Comparison of ENCODE assay signal across 21 cellular contexts in the genomic region with DNA sequence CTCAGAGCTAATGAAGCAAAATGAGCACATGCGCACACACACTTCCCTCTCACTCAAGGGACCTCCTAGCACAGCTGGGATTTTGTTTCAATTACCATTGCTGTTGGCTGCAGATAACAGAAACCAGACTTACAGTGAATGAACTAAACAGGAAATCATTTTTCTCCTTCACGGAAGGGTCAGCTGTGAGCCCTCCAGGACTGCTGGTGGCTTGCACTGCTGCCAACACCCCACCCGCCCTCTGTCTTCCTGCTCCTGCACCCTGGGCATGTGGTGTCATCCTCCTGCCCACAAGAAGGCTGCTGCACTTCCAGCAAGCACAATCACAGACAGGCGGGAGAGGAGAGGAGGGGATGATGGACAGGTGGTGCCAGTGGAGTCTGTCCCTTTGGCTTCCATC.
DNase-seq lines count a peak whose midpoint lies in the region; FAIRE-seq and TF ChIP-seq lines count a peak whose summit lies in the region.
"Had no signal": no experiment of that assay in that cellular context is flagged by ENCODE, and none has a peak within 500 bp of the region (broad histone marks: within the 10 kb centered on the region; RNA-seq: fewer than 3 reads in every experiment).

No MANE protein-coding gene starts in this region.

- H3K79me2 ChIP-seq in endothelial cell of umbilical vein (ENCODE audit: control insufficient read depth, insufficient read depth, low read length), result no peaks in the 10 kb centered on the region

- peak overlapping the region; percentile 34 to 71 (median 60) for H3K27ac Mint-ChIP-seq in nephron
- H3K27ac Mint-ChIP-seq: activated CD4-positive, alpha-beta memory T cell treated with anti-CD3 and anti-CD28 coated beads, Interleukin-2, amount 10 ng/mL, durations not matched to agents 7 days and 5 days; brain had no signal

- no peak overlapping the region for H3K4me3 ChIP-seq in endothelial cell of umbilical vein (replicated peaks in 1 of 3; ENCODE audit: insufficient read depth in 1 of 3, low read depth in 1 of 3, low read length in 3 of 3)
- no peak overlapping the region for H3K4me3 ChIP-seq in Peyer's patch
- H3K4me3 ChIP-seq: GM23248, left ventricle myocardium inferior, SJSA1, transverse colon had no signal

- H3K27ac ChIP-seq in endothelial cell of umbilical vein (ENCODE audit: insufficient read depth, low read depth, low read length), result no peak overlapping the region
- no peak overlapping the region for H3K27ac ChIP-seq in Peyer's patch
- H3K27ac ChIP-seq: 22Rv1, GM23248, left ventricle myocardium inferior, SJSA1, transverse colon had no signal

- no peaks in the 10 kb centered on the region for H4K20me1 ChIP-seq in endothelial cell of umbilical vein (replicated peaks; ENCODE audit: control insufficient read depth, extremely low read depth, insufficient read depth, low read length)

- no peaks in the 10 kb centered on the region for H3K9me3 ChIP-seq in endothelial cell of umbilical vein (replicated peaks; ENCODE audit: control insufficient read depth, insufficient read depth, low read length)
- no peaks in the 10 kb centered on the region for H3K9me3 ChIP-seq in Peyer's patch
- H3K9me3 ChIP-seq: left ventricle myocardium inferior, SJSA1, transverse colon had no signal

- no peak overlapping the region for H3K9ac ChIP-seq in endothelial cell of umbilical vein (replicated peaks; ENCODE audit: extremely low read depth, insufficient read depth, low read length)
- H3K9ac ChIP-seq: GM23248 had no signal

- CTCF ChIA-PET in endothelial cell of umbilical vein (lab: Charles Lee), result interaction anchor here (1.7 kb wide), 1 partner anchor 12 kb away, joined by 4 read pairs; no protein-coding TSS in a partner anchor

- H3K4me1 Mint-ChIP-seq in nephron, result peaks cover 34% of the 10 kb centered on the region
- H3K4me1 Mint-ChIP-seq: activated CD4-positive, alpha-beta memory T cell treated with anti-CD3 and anti-CD28 coated beads, Interleukin-2, amount 10 ng/mL, durations not matched to agents 7 days and 5 days had no signal

- H2AFZ ChIP-seq in endothelial cell of umbilical vein (ENCODE audit: low read depth, low read length), result no peak overlapping the region
- H2AFZ ChIP-seq: GM23248 had no signal

- no peak for TF ChIP-seq POLR2A in endothelial cell of umbilical vein (IDR thresholded peaks at IDR 0.05; ENCODE audit: low read depth, low read length)
- TF ChIP-seq POLR2A in Peyer's patch (IDR thresholded peaks at IDR 0.05), result no peak

- peak; percentile 3 for DNase-seq in DMS153 (lab: John Stamatoyannopoulos, UW)
- DNase-seq in DMS153 treated with DMSO at 0.1 percent for 48 hours (lab: John Stamatoyannopoulos, UW; ENCODE audit: unreplicated experiment), result no peak
- DNase-seq in OCI-M2 (lab: John Stamatoyannopoulos, UW; ENCODE audit: unreplicated experiment), result peak; percentile 55
- peak; percentile 84 for DNase-seq in endothelial cell of umbilical vein (ENCODE audit: low read depth, low spot score)
- no peak for DNase-seq in Peyer's patch
- no peak for DNase-seq in NCI-H526 (lab: John Stamatoyannopoulos, UW)
- DNase-seq in NCI-H2081 treated with DMSO at 0.1 percent for 48 hours (lab: John Stamatoyannopoulos, UW), result no peak
- DNase-seq: activated CD4-positive, alpha-beta memory T cell treated with anti-CD3 and anti-CD28 coated beads, Interleukin-2, amount 10 ng/mL, durations not matched to agents 7 days and 5 days; activated CD4-positive, CD25-positive, alpha-beta regulatory T cell; activated effector memory CD4-positive, alpha-beta T cell treated with Interleukin-2 at 50 U/mL for 16 hours; GM23248; left ventricle myocardium inferior; NCI-H1105; NCI-H524 treated with DMSO at 0.1 percent for 48 hours; stimulated activated CD8-positive, alpha-beta memory T cell treated with anti-CD3 and anti-CD28 coated beads, Interleukin-4, amount 100 ng/mL, for 48 hours; transverse colon had no signal

- H3K4me2 ChIP-seq in endothelial cell of umbilical vein (ENCODE audit: insufficient read depth, low read length), result no peak overlapping the region

- no peaks in the 10 kb centered on the region for H3K4me1 ChIP-seq in endothelial cell of umbilical vein (ENCODE audit: control insufficient read depth, extremely low read depth, insufficient read depth, low read length)
- no peaks in the 10 kb centered on the region for H3K4me1 ChIP-seq in Peyer's patch
- H3K4me1 ChIP-seq: left ventricle myocardium inferior, SJSA1, transverse colon had no signal

- BruUV-seq in endothelial cell of umbilical vein (replicated peaks; lab: Mats Ljungman, UMichigan), result no TSS peak

- no peak overlapping the region for H3K4me3 Mint-ChIP-seq in nephron
- H3K4me3 Mint-ChIP-seq: activated CD4-positive, alpha-beta memory T cell treated with anti-CD3 and anti-CD28 coated beads, Interleukin-2, amount 10 ng/mL, durations not matched to agents 7 days and 5 days; brain had no signal

- no peaks in the 10 kb centered on the region for H3K9me1 ChIP-seq in endothelial cell of umbilical vein (replicated peaks; ENCODE audit: control insufficient read depth, extremely low read depth, insufficient read depth, low read length)

- dilution Hi-C loops in endothelial cell of umbilical vein (cut with MboI; ENCODE audit: extremely low pct_ligation_motif_present, low sequenced_read_pairs), result no loop called here

- intact Hi-C loops in endothelial cell of umbilical vein (cut with micrococcal nuclease), result no loop called here

- TF ChIP-seq CTCF in endothelial cell of umbilical vein (IDR thresholded peaks at IDR 0.05; ENCODE audit: extremely low read depth in 1 of 2, insufficient read depth in 1 of 2, low read depth in 1 of 2, low read length in 2 of 2) (no peak), nephron (IDR thresholded peaks at IDR 0.05; ENCODE audit: unreplicated experiment in 3 of 3) (no peak), Peyer's patch (IDR thresholded peaks at IDR 0.05) (no peak)

- no peak for FAIRE-seq in endothelial cell of umbilical vein (lab: Jason Lieb, UNC)
- FAIRE-seq: colon had no signal

- H3K36me3 ChIP-seq in endothelial cell of umbilical vein (ENCODE audit: control insufficient read depth in 2 of 2, extremely low read depth in 1 of 2, insufficient read depth in 2 of 2, low read length in 2 of 2) (no peaks in the 10 kb centered on the region), Peyer's patch (no peaks in the 10 kb centered on the region)
- H3K36me3 ChIP-seq: left ventricle myocardium inferior, SJSA1, transverse colon had no signal

- POLR2A ChIA-PET in endothelial cell of umbilical vein (lab: Charles Lee), result no interaction called here

- H3K9me3 Mint-ChIP-seq in nephron, result no peaks in the 10 kb centered on the region
- H3K9me3 Mint-ChIP-seq: activated CD4-positive, alpha-beta memory T cell treated with anti-CD3 and anti-CD28 coated beads, Interleukin-2, amount 10 ng/mL, durations not matched to agents 7 days and 5 days had no signal

- H3K27me3 ChIP-seq in endothelial cell of umbilical vein (ENCODE audit: control insufficient read depth in 2 of 2, insufficient read depth in 2 of 2, low read length in 2 of 2) (peaks cover 0 to under 1% of the 10 kb centered on the region in 2 experiments), Peyer's patch (no peaks in the 10 kb centered on the region)
- H3K27me3 ChIP-seq: SJSA1, transverse colon had no signal

- no peaks in the 10 kb centered on the region for H3K36me3 Mint-ChIP-seq in nephron (ENCODE audit: low read depth)
- H3K36me3 Mint-ChIP-seq: brain had no signal

- peaks cover 14% of the 10 kb centered on the region for H3K27me3 Mint-ChIP-seq in nephron (ENCODE audit: low read depth)

TF ChIP-seq in endothelial cell of umbilical vein, 7 proteins besides CTCF, POLR2A, EP300 and RAD21:
- no peak for TF ChIP-seq POLR2AphosphoS5 (IDR thresholded peaks at IDR 0.05; ENCODE audit: insufficient read depth, low read depth, low read length)
- TF ChIP-seq FOS (IDR thresholded peaks at IDR 0.05; ENCODE audit: borderline replicate concordance, insufficient read depth, low read length), result no peak
- TF ChIP-seq MAX (IDR thresholded peaks at IDR 0.05; ENCODE audit: insufficient read depth, insufficient read length), result no peak
- TF ChIP-seq JUN (IDR thresholded peaks at IDR 0.05; ENCODE audit: borderline replicate concordance, insufficient read depth, insufficient read length, low read depth), result no peak
- no peak for TF ChIP-seq MYC (IDR thresholded peaks at IDR 0.05; ENCODE audit: low read depth, low read length)
- no peak for TF ChIP-seq GATA2 (IDR thresholded peaks at IDR 0.05; ENCODE audit: insufficient read depth, insufficient read length, low read depth, low read length)
- no peak for TF ChIP-seq EZH2 (IDR thresholded peaks at IDR 0.05; ENCODE audit: borderline replicate concordance, low read depth, low read length, severe bottlenecking)

Comparison
In these comparisons a context has a peak if more than half of its experiments do, and no peak if none do; other contexts are left out.
1. DNase-seq: peak in DMS153 (single experiment), OCI-M2 (single experiment) and endothelial cell of umbilical vein (single experiment); none in DMS153 treated with DMSO at 0.1 percent for 48 hours (single experiment), Peyer's patch (0 of 3), NCI-H526 (0 of 2) and NCI-H2081 treated with DMSO at 0.1 percent for 48 hours (single experiment).